Comparison of ENCODE assay signal across 22 cellular contexts in genomic region chr13:28346136-28346535, GRCh38.
DNase-seq lines count a peak whose midpoint lies in the region; ATAC-seq and TF ChIP-seq lines count a peak whose summit lies in the region.
"Had no signal": no experiment of that assay in that cellular context is flagged by ENCODE, and none has a peak within 500 bp of the region (broad histone marks: within the 10 kb centered on the region; RNA-seq: fewer than 3 reads in every experiment).

No MANE protein-coding gene starts in this region.

- POLR2A ChIA-PET in SK-N-SH (lab: Yijun Ruan, JAX) = no interaction called here

- no peak overlapping the region for H3K18ac ChIP-seq in mesendoderm (ENCODE audit: low read length)

- H3K79me1 ChIP-seq in mesendoderm (ENCODE audit: low read length) = no peaks in the 10 kb centered on the region

- H3K9ac ChIP-seq in SK-N-SH (no peak overlapping the region), mesendoderm (ENCODE audit: low read length) (no peak overlapping the region), smooth muscle cell (ENCODE audit: low read depth) (no peak overlapping the region)

- no peak for TF ChIP-seq EP300 in SK-N-SH (IDR thresholded peaks at IDR 0.05; ENCODE audit: borderline replicate concordance in 1 of 2, low read depth in 1 of 2, low read length in 1 of 2)

- H3K4me2 ChIP-seq in SK-N-SH = no peak overlapping the region
- H3K4me2 ChIP-seq in mesendoderm (ENCODE audit: low read length) = no peak overlapping the region
- no peak overlapping the region for H3K4me2 ChIP-seq in smooth muscle cell

- no peak overlapping the region for H2AK5ac ChIP-seq in mesendoderm (ENCODE audit: low read length)

- no peak overlapping the region for H2AFZ ChIP-seq in SK-N-SH (ENCODE audit: low read depth)
- H2AFZ ChIP-seq in smooth muscle cell (ENCODE audit: low read depth) = no peak overlapping the region

- no peak overlapping the region for H3K23ac ChIP-seq in mesendoderm (ENCODE audit: low read length)

- H4K5ac ChIP-seq in mesendoderm (ENCODE audit: low read length) = no peak overlapping the region

- no peak for TF ChIP-seq CTCF in SK-N-SH (IDR thresholded peaks at IDR 0.05)
- TF ChIP-seq CTCF in smooth muscle cell (IDR thresholded peaks at IDR 0.05; ENCODE audit: borderline replicate concordance, insufficient read depth, poor library complexity, severe bottlenecking) = no peak
- no peak for TF ChIP-seq CTCF in GM20000 (IDR thresholded peaks at IDR 0.05; ENCODE audit: extremely low read depth, missing control alignments)

- no peak overlapping the region for H3K56ac ChIP-seq in mesendoderm (ENCODE audit: low read length)

- no peak overlapping the region for H3K4me3 ChIP-seq in SK-N-SH (ENCODE audit: low read depth in 2 of 2, low read length in 1 of 2)
- H3K4me3 ChIP-seq in mesendoderm (ENCODE audit: low read length) = no peak overlapping the region
- no peak overlapping the region for H3K4me3 ChIP-seq in smooth muscle cell
- H3K4me3 ChIP-seq: HAP-1, Peyer's patch, SJSA1 had no signal

- H4K8ac ChIP-seq in mesendoderm (ENCODE audit: low read depth, low read length) = no peak overlapping the region

- H2BK15ac ChIP-seq in mesendoderm (replicated peaks; ENCODE audit: low read depth) = no peak overlapping the region

- DNase-seq in SK-N-SH = no peak
- DNase-seq in astrocyte of the hippocampus (ENCODE audit: low read depth, low spot score) = peak; percentile 8
- DNase-seq in mesendoderm = peak; percentile 63
- no peak for DNase-seq in smooth muscle cell (lab: John Stamatoyannopoulos, UW; ENCODE audit: unreplicated experiment)
- no peak for DNase-seq in GM20000 (ENCODE audit: low spot score)
- DNase-seq in D341Med (ENCODE audit: low spot score) = no peak
- DNase-seq: AML-193; C1 segment of cervical spinal cord; CD8-positive, alpha-beta T cell; DMS153; NCI-H1694; NCI-H2081; NCI-H2171; NCI-H345; NCI-H524; NCI-H82; Peyer's patch had no signal

- no peaks in the 10 kb centered on the region for H3K27me3 ChIP-seq in SK-N-SH (ENCODE audit: insufficient read depth)
- H3K27me3 ChIP-seq in mesendoderm (ENCODE audit: insufficient read depth, low read length, poor library complexity) = no peaks in the 10 kb centered on the region
- H3K27me3 ChIP-seq in smooth muscle cell (ENCODE audit: low read depth) = no peaks in the 10 kb centered on the region
- H3K27me3 ChIP-seq: Peyer's patch, SJSA1 had no signal

- WGBS in SK-N-SH (ENCODE audit: low lambda C conversion rate) = 78% methylated on average over 2 of the region's 2 CpGs
- WGBS in mesendoderm (ENCODE audit: extremely low coverage, insufficient coverage, low lambda C conversion rate) = no CpG with 5 or more reads among the region's 2 CpGs
- WGBS in smooth muscle cell (ENCODE audit: low lambda C conversion rate) = 13% methylated on average over 2 of the region's 2 CpGs

- no peak overlapping the region for H3K27ac ChIP-seq in SK-N-SH (ENCODE audit: low read depth in 2 of 2, low read length in 1 of 2)
- no peak overlapping the region for H3K27ac ChIP-seq in mesendoderm (ENCODE audit: low read depth, low read length)
- H3K27ac ChIP-seq in smooth muscle cell (ENCODE audit: low read depth) = peak overlapping the region; percentile 70
- H3K27ac ChIP-seq: 22Rv1, Peyer's patch, SJSA1 had no signal

- H2BK5ac ChIP-seq in mesendoderm (ENCODE audit: low read length) = no peak overlapping the region

- H3K9me3 ChIP-seq in SK-N-SH (no peaks in the 10 kb centered on the region), smooth muscle cell (replicated peaks; ENCODE audit: low read depth) (no peaks in the 10 kb centered on the region)
- H3K9me3 ChIP-seq: HAP-1, Peyer's patch, SJSA1 had no signal

- H3K4me1 ChIP-seq in SK-N-SH (ENCODE audit: control insufficient read depth in 1 of 2, insufficient read depth in 2 of 2, low read depth in 1 of 2, low read length in 1 of 2) = peaks cover 7 to 13% of the 10 kb centered on the region in 2 experiments; a peak in 3 of 4 replicates
- peaks cover 5% of the 10 kb centered on the region for H3K4me1 ChIP-seq in mesendoderm (ENCODE audit: control insufficient read depth, low read depth, low read length)
- H3K4me1 ChIP-seq in smooth muscle cell (ENCODE audit: low read depth) = peaks cover 9% of the 10 kb centered on the region
- H3K4me1 ChIP-seq: HAP-1, Peyer's patch, SJSA1 had no signal

- ATAC-seq in SK-N-SH treated with all-trans-retinoic acid at 6 μM for 48 hours (peak; percentile 21; the same call in 1 of the 3 replicates), GM19023 (IDR thresholded peaks at IDR 0.05; ENCODE audit: unreplicated experiment) (no peak)
- ATAC-seq: CD8-positive, alpha-beta T cell had no signal

- no peak overlapping the region for H2BK120ac ChIP-seq in mesendoderm (ENCODE audit: low read depth, low read length)

- TF ChIP-seq RAD21 in SK-N-SH (IDR thresholded peaks at IDR 0.05; ENCODE audit: low read length) = no peak

- CTCF ChIA-PET in SK-N-SH (lab: Yijun Ruan, JAX) = no interaction called here

- H3K79me2 ChIP-seq in SK-N-SH (ENCODE audit: insufficient read depth) (no peaks in the 10 kb centered on the region), mesendoderm (ENCODE audit: control insufficient read depth, insufficient read depth, low read length) (no peaks in the 10 kb centered on the region), smooth muscle cell (ENCODE audit: low read depth) (no peaks in the 10 kb centered on the region)

- H3F3A ChIP-seq in SK-N-SH (replicated peaks; ENCODE audit: insufficient read depth) (peaks cover 8% of the 10 kb centered on the region), smooth muscle cell (ENCODE audit: low read depth) (peaks cover 37% of the 10 kb centered on the region)

- peak overlapping the region; percentile 71 for H3K4ac ChIP-seq in mesendoderm (ENCODE audit: low read depth, low read length)

- no peaks in the 10 kb centered on the region for H3K9me2 ChIP-seq in SK-N-SH

- H4K20me1 ChIP-seq in SK-N-SH (ENCODE audit: insufficient read depth) (no peaks in the 10 kb centered on the region), smooth muscle cell (ENCODE audit: low read depth) (no peaks in the 10 kb centered on the region)

- H3K36me3 ChIP-seq in SK-N-SH (replicated peaks in 1 of 2; ENCODE audit: control insufficient read depth in 1 of 2, insufficient read depth in 2 of 2, low read length in 1 of 2) (no peaks in the 10 kb centered on the region), mesendoderm (ENCODE audit: control insufficient read depth, insufficient read depth, low read length) (no peaks in the 10 kb centered on the region), smooth muscle cell (ENCODE audit: low read depth) (no peaks in the 10 kb centered on the region)
- H3K36me3 ChIP-seq: HAP-1, Peyer's patch, SJSA1 had no signal

TF ChIP-seq in SK-N-SH treated with all-trans-retinoic acid at 6 μM for 48 hours, 23 proteins besides CTCF, POLR2A, EP300 and RAD21:
- TF ChIP-seq POU6F1 (CRISPR knock-in tag; IDR thresholded peaks at IDR 0.05; ENCODE audit: borderline replicate concordance, low read depth) (no peak), RARB (CRISPR knock-in tag; IDR thresholded peaks at IDR 0.05) (no peak)

TF ChIP-seq in SK-N-SH, 30 proteins besides CTCF, POLR2A, EP300 and RAD21:
- no peak for TF ChIP-seq MAX (IDR thresholded peaks at IDR 0.05; ENCODE audit: low read depth)

Comparison
In these comparisons a context has a peak if more than half of its experiments do, and no peak if none do; other contexts are left out.
1. DNase-seq: peak in astrocyte of the hippocampus (single experiment) and mesendoderm (single experiment); none in SK-N-SH (single experiment), smooth muscle cell (single experiment), GM20000 (single experiment) and D341Med (single experiment).